Comparison of ENCODE assay signal across 17 cellular contexts in the genomic region with DNA sequence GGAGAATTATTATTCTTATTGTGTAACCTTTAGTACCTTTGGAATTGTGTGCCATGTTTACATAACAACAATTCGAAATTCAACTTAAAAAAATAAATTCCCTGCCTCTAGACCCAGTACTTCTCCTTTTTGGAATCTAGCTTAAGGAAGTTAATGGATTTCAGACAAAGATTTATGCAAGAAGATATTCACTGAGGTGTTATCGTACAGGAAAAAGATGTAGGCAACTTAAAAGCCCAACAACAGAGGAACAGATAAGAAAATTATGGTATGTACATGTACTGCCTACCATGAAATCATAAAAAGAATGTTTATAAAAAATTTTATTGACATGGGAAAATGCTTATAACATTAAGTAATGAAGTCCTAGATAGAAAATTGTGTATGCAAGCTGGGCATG.
"Had no signal": no experiment of that assay in that cellular context is flagged by ENCODE, and none has a peak within 500 bp of the region (broad histone marks: within the 10 kb centered on the region; RNA-seq: fewer than 3 reads in every experiment).

No MANE protein-coding gene starts in this region.

- ATAC-seq: activated CD8-positive, alpha-beta T cell treated with anti-CD3 and anti-CD28 coated beads for 36 hours; left cardiac atrium; naive thymus-derived CD4-positive, alpha-beta T cell; stimulated activated memory B cell treated with anti-CD40 and anti-IgM and Interleukin-4, amounts not matched to agents 10 μg/mL and 1 μg/mL and 100 μg/mL, for 72 hours had no signal

- H3K4me3 ChIP-seq: lung, prostate gland, transverse colon had no signal

- DNase-seq: activated CD4-positive, alpha-beta T cell treated with anti-CD3 and anti-CD28 coated beads for 4 hours; activated CD8-positive, alpha-beta memory T cell treated with anti-CD3 and anti-CD28 coated beads, Interleukin-2, amount 50 U/mL, for 4 hours; activated CD8-positive, alpha-beta T cell treated with anti-CD3 and anti-CD28 coated beads for 36 hours; activated naive CD4-positive, alpha-beta T cell; aorta; esophagus squamous epithelium; foreskin fibroblast; left cardiac atrium; naive thymus-derived CD4-positive, alpha-beta T cell; occipital lobe; spleen; stimulated activated CD4-positive, alpha-beta T cell treated with anti-CD3 and anti-CD28 coated beads, Interleukin-1b, Interleukin-23, amount 100 ng/mL, for 48 hours; T-helper 9 cell; transverse colon had no signal

- H3K27ac ChIP-seq: prostate gland, transverse colon had no signal
